In the genomic region with DNA sequence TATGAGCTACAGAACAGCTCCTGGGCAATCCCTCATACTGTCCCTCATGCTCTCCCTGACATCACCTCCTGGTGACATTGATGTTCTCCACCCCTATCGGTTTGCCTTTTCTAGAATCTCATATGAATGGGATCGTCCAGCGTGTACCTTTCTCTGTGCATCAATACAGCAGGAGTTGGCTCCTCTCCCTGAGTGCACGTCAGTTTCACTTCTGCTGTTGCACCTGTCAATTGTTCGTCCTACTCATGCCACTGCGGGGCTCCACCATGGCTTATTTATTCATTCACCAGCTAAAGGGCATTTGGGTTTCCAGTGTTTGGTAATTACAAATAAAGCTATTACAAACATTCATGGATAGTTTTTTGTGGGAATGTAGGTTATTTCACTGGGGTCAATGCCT, we compare ENCODE assay signal across 20 cellular contexts.
DNase-seq lines count a peak whose midpoint lies in the region; ATAC-seq and TF ChIP-seq lines count a peak whose summit lies in the region.
"Had no signal": no experiment of that assay in that cellular context is flagged by ENCODE, and none has a peak within 500 bp of the region (broad histone marks: within the 10 kb centered on the region; RNA-seq: fewer than 3 reads in every experiment).

No MANE protein-coding gene starts in this region.

- H3K36me3 ChIP-seq in OCI-LY1 (ENCODE audit: insufficient read depth, low read length): no peaks in the 10 kb centered on the region
- H3K36me3 ChIP-seq: BE2C had no signal

- peak; percentile 12 for DNase-seq in NCI-H2029 (lab: John Stamatoyannopoulos, UW)
- DNase-seq in NCI-H2029 treated with DMSO at 0.1 percent for 48 hours (lab: John Stamatoyannopoulos, UW): no peak
- DNase-seq in NCI-H345 treated with DMSO at 0.1 percent for 48 hours (lab: John Stamatoyannopoulos, UW; ENCODE audit: unreplicated experiment): peak; percentile 2
- no peak for DNase-seq in NCI-H2171 (lab: John Stamatoyannopoulos, UW)
- no peak for DNase-seq in RKO (ENCODE audit: low spot score)
- DNase-seq: BE2C; C1 segment of cervical spinal cord; CD4-positive, CD25-positive, alpha-beta regulatory T cell; CD8-positive, alpha-beta memory T cell; COR-L47; DMS 273 treated with DMSO at 0.1 percent for 48 hours; DMS79; GDM1; GOT3; H7; HFFc6 had no signal

- H3K79me2 ChIP-seq in OCI-LY1 (ENCODE audit: insufficient read depth, low read length): no peaks in the 10 kb centered on the region

- H2AFZ ChIP-seq in OCI-LY1 (ENCODE audit: low read length): no peak overlapping the region

- no peak overlapping the region for H3K4me3 ChIP-seq in OCI-LY1 (ENCODE audit: low read depth, low read length, poor library complexity, severe bottlenecking)

- H3K9me3 ChIP-seq in OCI-LY1 (ENCODE audit: low read length): peaks cover 5% of the 10 kb centered on the region; the same call in 1 of the 2 replicates
- H3K9me3 ChIP-seq: BE2C had no signal

- H3K9ac ChIP-seq in OCI-LY1 (ENCODE audit: low read length): no peak overlapping the region

- no peaks in the 10 kb centered on the region for H3K27me3 ChIP-seq in OCI-LY1 (ENCODE audit: insufficient read depth, low read length)
- H3K27me3 ChIP-seq: BE2C had no signal

- H3K27ac ChIP-seq in OCI-LY1 (ENCODE audit: low read depth, low read length, poor library complexity, severe bottlenecking): peak overlapping the region; percentile 10

- no peaks in the 10 kb centered on the region for H3F3A ChIP-seq in OCI-LY1 (ENCODE audit: insufficient read depth, low read length)

- H3K4me1 ChIP-seq in OCI-LY1 (ENCODE audit: insufficient read depth, low read length, severe bottlenecking): peaks cover 25% of the 10 kb centered on the region
- H3K4me1 ChIP-seq: BE2C had no signal

- H4K20me1 ChIP-seq in OCI-LY1 (ENCODE audit: insufficient read depth, low read length): no peaks in the 10 kb centered on the region

- no peak for ATAC-seq in GM21367 (IDR thresholded peaks at IDR 0.05; ENCODE audit: unreplicated experiment)
- ATAC-seq: HCT116, HepG2 had no signal

- H3K4me2 ChIP-seq in OCI-LY1 (ENCODE audit: low read length): peak overlapping the region; percentile 10; the same call in 1 of the 2 replicates

- peak; percentile 30; the same call in 1 of the 2 replicates for TF ChIP-seq CTCF in OCI-LY1 (IDR thresholded peaks at IDR 0.05; ENCODE audit: low read length)

- no peaks in the 10 kb centered on the region for H3K9me2 ChIP-seq in OCI-LY1 (ENCODE audit: low read depth, low read length)

Comparison
In these comparisons a context has a peak if more than half of its experiments do, and no peak if none do; other contexts are left out.
1. DNase-seq: peak in NCI-H2029 (single experiment) and NCI-H345 treated with DMSO at 0.1 percent for 48 hours (single experiment); none in NCI-H2029 treated with DMSO at 0.1 percent for 48 hours (single experiment), NCI-H2171 (single experiment) and RKO (single experiment).